ENCODE assay signal across 17 cellular contexts in genomic region chr7:70720191-70720873, GRCh38.
DNase-seq lines count a peak whose midpoint lies in the region; ATAC-seq and TF ChIP-seq lines count a peak whose summit lies in the region.
"Had no signal": no experiment of that assay in that cellular context is flagged by ENCODE, and none has a peak within 500 bp of the region (broad histone marks: within the 10 kb centered on the region; RNA-seq: fewer than 3 reads in every experiment).

No MANE protein-coding gene starts in this region.

- H4K20me1 ChIP-seq in GM23338 (replicated peaks; ENCODE audit: insufficient read depth): peaks cover 52% of the 10 kb centered on the region
- peaks cover 99% of the 10 kb centered on the region for H4K20me1 ChIP-seq in neural progenitor cell (ENCODE audit: low read depth)

- H3K27me3 ChIP-seq in GM23338 (ENCODE audit: insufficient read depth) (no peaks in the 10 kb centered on the region), neural progenitor cell (no peaks in the 10 kb centered on the region)
- H3K27me3 ChIP-seq: ovary, uterus had no signal

- H3F3A ChIP-seq in GM23338 (replicated peaks; ENCODE audit: low read depth): 0 out of 2 replicates have a peak, but pooled peaks cover 3% of the 10 kb centered on the region
- peaks cover 67% of the 10 kb centered on the region for H3F3A ChIP-seq in neural progenitor cell (ENCODE audit: low read depth)

- H3K9me3 ChIP-seq in neural progenitor cell (ENCODE audit: low read depth): no peaks in the 10 kb centered on the region
- H3K9me3 ChIP-seq: ovary, uterus had no signal

- H3K4me3 Mint-ChIP-seq in GM23338: no peak overlapping the region
- H3K4me3 Mint-ChIP-seq in neural progenitor cell: no peak overlapping the region
- H3K4me3 Mint-ChIP-seq: activated naive CD8-positive, alpha-beta T cell treated with anti-CD3 and anti-CD28 coated beads for 36 hours; stimulated activated naive CD8-positive, alpha-beta T cell treated with anti-CD3 and anti-CD28 coated beads, Interleukin-15, Interleukin-2, amounts not matched to agents 100 ng/mL and 50 ng/mL, for 24 hours had no signal

- DNase-seq in EH (ENCODE audit: low read depth) (peak; percentile 8), GM23338 (ENCODE audit: low spot score) (peak; percentile 43), choroid plexus epithelial cell (ENCODE audit: low read depth) (no peak), neural progenitor cell (ENCODE audit: low spot score) (no peak), NCI-H2227 (lab: John Stamatoyannopoulos, UW; ENCODE audit: unreplicated experiment) (no peak), NCI-H146 (lab: John Stamatoyannopoulos, UW) (no peak), NCI-H2081 (lab: John Stamatoyannopoulos, UW) (no peak)
- DNase-seq: activated CD4-positive, alpha-beta T cell treated with anti-CD3 and anti-CD28 coated beads for 1 hour; activated naive CD8-positive, alpha-beta T cell treated with anti-CD3 and anti-CD28 coated beads for 36 hours; cerebellar nuclear complex; NK-92 treated with Interleukin-12 subunit alpha and Interleukin-12 subunit beta, amount 100 ng/mL, for 24 hours; ovary; T-helper 2 cell; uterus had no signal

- H3K4me2 ChIP-seq in GM23338: no peak overlapping the region
- peak overlapping the region; percentile 4 for H3K4me2 ChIP-seq in neural progenitor cell

- TF ChIP-seq CTCF in GM23338 (conservative IDR thresholded peaks at IDR 0.05; ENCODE audit: low read depth in 2 of 2): peak; percentile 32
- TF ChIP-seq CTCF in choroid plexus epithelial cell (conservative IDR thresholded peaks at IDR 0.05; ENCODE audit: low read depth, low read length): peak; percentile 8
- peak; percentile 20 for TF ChIP-seq CTCF in neural progenitor cell (IDR thresholded peaks at IDR 0.05)

- H3K27me3 Mint-ChIP-seq in GM23338 (ENCODE audit: insufficient read depth, low read depth, poor library complexity) (peaks cover 10% of the 10 kb centered on the region), neural progenitor cell (ENCODE audit: insufficient read depth, low read depth) (peaks cover 2% of the 10 kb centered on the region)
- H3K27me3 Mint-ChIP-seq: stimulated activated naive CD8-positive, alpha-beta T cell treated with anti-CD3 and anti-CD28 coated beads, Interleukin-15, Interleukin-2, amounts not matched to agents 100 ng/mL and 50 ng/mL, for 24 hours had no signal

- no peaks in the 10 kb centered on the region for H3K9me2 ChIP-seq in GM23338 (ENCODE audit: insufficient read depth)

- peaks cover 69% of the 10 kb centered on the region for H3K4me1 ChIP-seq in GM23338 (ENCODE audit: insufficient read depth)
- H3K4me1 ChIP-seq in neural progenitor cell: peaks cover 54% of the 10 kb centered on the region
- H3K4me1 ChIP-seq: uterus had no signal

- no peak for ATAC-seq in GM23338

- H3K36me3 ChIP-seq in GM23338 (ENCODE audit: insufficient read depth): no peaks in the 10 kb centered on the region
- no peaks in the 10 kb centered on the region for H3K36me3 ChIP-seq in neural progenitor cell
- H3K36me3 ChIP-seq: ovary, uterus had no signal

- no peak overlapping the region for H2AFZ ChIP-seq in GM23338
- H2AFZ ChIP-seq in neural progenitor cell (replicated peaks): no peak overlapping the region

- H3K27ac Mint-ChIP-seq in GM23338 (no peak overlapping the region), neural progenitor cell (peak overlapping the region; percentile 47)
- H3K27ac Mint-ChIP-seq: activated naive CD8-positive, alpha-beta T cell treated with anti-CD3 and anti-CD28 coated beads for 36 hours; stimulated activated naive CD8-positive, alpha-beta T cell treated with anti-CD3 and anti-CD28 coated beads, Interleukin-15, Interleukin-2, amounts not matched to agents 100 ng/mL and 50 ng/mL, for 24 hours had no signal

- H3K4me1 Mint-ChIP-seq in GM23338 (peaks cover 65% of the 10 kb centered on the region), neural progenitor cell (peaks cover 47% of the 10 kb centered on the region)

- no peak overlapping the region for H3K27ac ChIP-seq in GM23338 (ENCODE audit: low read depth)
- H3K27ac ChIP-seq in neural progenitor cell: peak overlapping the region; percentile 5
- H3K27ac ChIP-seq: C4-2B, ovary, uterus had no signal

- H3K79me2 ChIP-seq in GM23338 (replicated peaks; ENCODE audit: insufficient read depth): peaks cover 99% of the 10 kb centered on the region
- H3K79me2 ChIP-seq in neural progenitor cell (ENCODE audit: low read depth): peaks cover 100% of the 10 kb centered on the region

- H3K36me3 Mint-ChIP-seq in GM23338 (ENCODE audit: low read depth) (peaks cover 4% of the 10 kb centered on the region; the same call in 2 of the 3 replicates), neural progenitor cell (peaks cover 32% of the 10 kb centered on the region)
- H3K36me3 Mint-ChIP-seq: activated naive CD8-positive, alpha-beta T cell treated with anti-CD3 and anti-CD28 coated beads for 36 hours had no signal

- H3K4me3 ChIP-seq in GM23338: no peak overlapping the region
- H3K4me3 ChIP-seq in choroid plexus epithelial cell (ENCODE audit: low read depth, low read length): no peak overlapping the region
- H3K4me3 ChIP-seq in neural progenitor cell: no peak overlapping the region
- H3K4me3 ChIP-seq: ovary, skin epidermis, uterus had no signal

- no peak overlapping the region for H3K9ac ChIP-seq in neural progenitor cell

- no peaks in the 10 kb centered on the region; the same call in 2 of the 3 replicates for H3K9me3 Mint-ChIP-seq in GM23338
- peaks cover 5% of the 10 kb centered on the region for H3K9me3 Mint-ChIP-seq in neural progenitor cell
- H3K9me3 Mint-ChIP-seq: activated naive CD8-positive, alpha-beta T cell treated with anti-CD3 and anti-CD28 coated beads for 36 hours; stimulated activated naive CD8-positive, alpha-beta T cell treated with anti-CD3 and anti-CD28 coated beads, Interleukin-15, Interleukin-2, amounts not matched to agents 100 ng/mL and 50 ng/mL, for 24 hours had no signal

TF ChIP-seq in GM23338, 12 proteins besides CTCF, POLR2A, EP300 and RAD21:
- TF ChIP-seq JUNB (IDR thresholded peaks at IDR 0.05; ENCODE audit: unreplicated experiment) (no peak), NANOG (IDR thresholded peaks at IDR 0.05; ENCODE audit: borderline replicate concordance) (no peak), ZNF331 (CRISPR knock-in tag; IDR thresholded peaks at IDR 0.05; ENCODE audit: low read depth) (no peak)
- TF ChIP-seq, protein P1, sequence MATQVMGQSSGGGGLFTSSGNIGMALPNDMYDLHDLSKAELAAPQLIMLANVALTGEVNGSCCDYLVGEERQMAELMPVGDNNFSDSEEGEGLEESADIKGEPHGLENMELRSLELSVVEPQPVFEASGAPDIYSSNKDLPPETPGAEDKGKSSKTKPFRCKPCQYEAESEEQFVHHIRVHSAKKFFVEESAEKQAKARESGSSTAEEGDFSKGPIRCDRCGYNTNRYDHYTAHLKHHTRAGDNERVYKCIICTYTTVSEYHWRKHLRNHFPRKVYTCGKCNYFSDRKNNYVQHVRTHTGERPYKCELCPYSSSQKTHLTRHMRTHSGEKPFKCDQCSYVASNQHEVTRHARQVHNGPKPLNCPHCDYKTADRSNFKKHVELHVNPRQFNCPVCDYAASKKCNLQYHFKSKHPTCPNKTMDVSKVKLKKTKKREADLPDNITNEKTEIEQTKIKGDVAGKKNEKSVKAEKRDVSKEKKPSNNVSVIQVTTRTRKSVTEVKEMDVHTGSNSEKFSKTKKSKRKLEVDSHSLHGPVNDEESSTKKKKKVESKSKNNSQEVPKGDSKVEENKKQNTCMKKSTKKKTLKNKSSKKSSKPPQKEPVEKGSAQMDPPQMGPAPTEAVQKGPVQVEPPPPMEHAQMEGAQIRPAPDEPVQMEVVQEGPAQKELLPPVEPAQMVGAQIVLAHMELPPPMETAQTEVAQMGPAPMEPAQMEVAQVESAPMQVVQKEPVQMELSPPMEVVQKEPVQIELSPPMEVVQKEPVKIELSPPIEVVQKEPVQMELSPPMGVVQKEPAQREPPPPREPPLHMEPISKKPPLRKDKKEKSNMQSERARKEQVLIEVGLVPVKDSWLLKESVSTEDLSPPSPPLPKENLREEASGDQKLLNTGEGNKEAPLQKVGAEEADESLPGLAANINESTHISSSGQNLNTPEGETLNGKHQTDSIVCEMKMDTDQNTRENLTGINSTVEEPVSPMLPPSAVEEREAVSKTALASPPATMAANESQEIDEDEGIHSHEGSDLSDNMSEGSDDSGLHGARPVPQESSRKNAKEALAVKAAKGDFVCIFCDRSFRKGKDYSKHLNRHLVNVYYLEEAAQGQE (IDR thresholded peaks at IDR 0.05; ENCODE audit: unreplicated experiment): no peak
TF ChIP-seq in GM23338: peak in this region for 0.

Comparison
In these comparisons a context has a peak if more than half of its experiments do, and no peak if none do; other contexts are left out.
1. DNase-seq: peak in EH (single experiment) and GM23338 (single experiment); none in choroid plexus epithelial cell (single experiment), neural progenitor cell (single experiment), NCI-H2227 (single experiment), NCI-H146 (single experiment) and NCI-H2081 (0 of 2).
2. Peak in every context shown above with its lines, with median percentiles within 50 percentile points of each other: CTCF ChIP-seq.